In the genomic region with DNA sequence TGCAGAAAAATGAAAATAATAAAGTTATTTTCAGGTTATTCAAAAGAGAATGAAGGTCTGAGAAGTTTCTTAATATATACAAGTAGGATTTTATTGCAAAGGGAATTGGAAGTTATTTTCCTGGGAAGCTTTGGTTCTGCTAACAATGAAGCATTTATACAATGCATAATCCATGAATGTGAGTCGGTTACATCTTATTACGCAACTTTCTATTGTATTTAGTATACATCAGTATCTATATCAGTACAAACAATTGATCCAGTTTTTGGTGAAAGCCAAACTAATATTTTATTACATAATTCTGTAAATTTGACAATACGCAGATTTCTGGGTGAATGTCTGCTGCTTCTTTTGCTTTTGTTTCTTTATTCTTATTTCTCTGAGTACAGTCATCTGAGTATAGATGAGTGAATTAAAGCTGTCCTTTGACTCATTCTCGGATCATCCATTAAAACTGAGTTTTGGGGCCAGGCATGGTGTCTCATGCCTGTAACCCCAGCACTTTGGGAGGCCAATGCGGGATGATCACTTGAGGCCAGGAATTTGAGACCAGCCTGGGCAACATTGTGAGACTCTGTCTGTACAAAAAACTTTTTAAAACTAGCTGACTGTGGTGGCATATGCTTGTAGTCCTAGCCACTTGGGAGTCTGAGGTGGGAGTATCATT, we compare ENCODE assay signal across 1 cellular context.
TF ChIP-seq lines count a peak whose summit lies in the region.

No MANE protein-coding gene starts in this region.

TF ChIP-seq in SK-N-SH, 30 proteins besides CTCF, POLR2A, EP300 and RAD21:
- TF ChIP-seq JUND (IDR thresholded peaks at IDR 0.05) (0 out of 2 replicates have a peak, but pooled peaks have one; percentile 30), FOSL2 (IDR thresholded peaks at IDR 0.05; ENCODE audit: borderline replicate concordance, low read depth) (peak; percentile 63; the same call in 1 of the 2 replicates), MEF2A (IDR thresholded peaks at IDR 0.05; ENCODE audit: borderline replicate concordance, low read depth) (no peak), PBX3 (IDR thresholded peaks at IDR 0.05) (peak; percentile 33; the same call in 1 of the 2 replicates)
TF ChIP-seq in SK-N-SH: peak in this region for 3.
